Comparison of ENCODE assay signal across 8 cellular contexts in genomic region chr5:170420809-170421412, GRCh38. TPM values are rescaled to one million over a fixed set of nuclear protein-coding genes. Genes with fewer than 3 reads are reported as not detected.
DNase-seq lines count a peak whose midpoint lies in the region; ATAC-seq and TF ChIP-seq lines count a peak whose summit lies in the region.

No MANE protein-coding gene starts in this region.

- H3K4me1 ChIP-seq in SJCRH30 (no peaks in the 10 kb centered on the region), parathyroid adenoma (no peaks in the 10 kb centered on the region)

- H3K27me3 ChIP-seq in SJCRH30 (no peaks in the 10 kb centered on the region; the same call in 1 of the 2 replicates), parathyroid adenoma (ENCODE audit: control insufficient read depth, insufficient read depth, low read length) (no peaks in the 10 kb centered on the region)

- H3K36me3 ChIP-seq in SJCRH30 (no peaks in the 10 kb centered on the region), parathyroid adenoma (ENCODE audit: control insufficient read depth, insufficient read depth, low read length) (no peaks in the 10 kb centered on the region)

- H2AFZ ChIP-seq in parathyroid adenoma = no peak overlapping the region

- H3K9ac ChIP-seq in parathyroid adenoma = no peak overlapping the region

- DNase-seq in Right ventricle myocardium inferior (ENCODE audit: missing footprints) = no peak
- no peak for DNase-seq in cardiac septum (ENCODE audit: low spot score)
- DNase-seq in SJCRH30 = peak; percentile 56 to 80
- peak; percentile 32 for DNase-seq in activated gamma-delta T cell treated with anti-CD3 and anti-CD28 coated beads, Interleukin-2, amount 50 U/mL, for 16 hours (ENCODE audit: low read depth)
- peak; percentile 67 for DNase-seq in germinal center (ENCODE audit: low spot score)

- peak; percentile 71 for ATAC-seq in Right ventricle myocardium inferior
- no peak for ATAC-seq in HG02571 (IDR thresholded peaks at IDR 0.05; ENCODE audit: unreplicated experiment)

- H3K27ac ChIP-seq in SJCRH30 = no peak overlapping the region
- H3K27ac ChIP-seq in parathyroid adenoma = no peak overlapping the region

- no peaks in the 10 kb centered on the region for H3K79me2 ChIP-seq in parathyroid adenoma

- no peaks in the 10 kb centered on the region for H3K9me3 ChIP-seq in SJCRH30 (replicated peaks)
- no peaks in the 10 kb centered on the region for H3K9me3 ChIP-seq in parathyroid adenoma (ENCODE audit: control insufficient read depth, low read length)

- intact Hi-C loops in Right ventricle myocardium inferior (cut with DNase I) = loop anchor here (1.0 to 10.0 kb wide), 3 partner anchors 56 to 316 kb away; partner anchors contain the start of gene FOXI1
- intact Hi-C loops in cardiac septum (cut with DNase I) = loop anchor here (2.0 kb wide), 1 partner anchor 194 kb away; no protein-coding TSS in a partner anchor

- TF ChIP-seq CTCF in LNCAP (IDR thresholded peaks at IDR 0.05) = peak; percentile 80
- TF ChIP-seq CTCF in parathyroid adenoma (IDR thresholded peaks at IDR 0.05) = peak; percentile 86

- H3K4me2 ChIP-seq in parathyroid adenoma (ENCODE audit: low read length) = no peak overlapping the region

- no peak overlapping the region for H3K4me3 ChIP-seq in SJCRH30
- no peak overlapping the region for H3K4me3 ChIP-seq in parathyroid adenoma (ENCODE audit: low read depth, low read length)

RNA-seq across cellular contexts. Expression of gene KCNMB1, which starts 31.7 kb away (rescaled TPM):
- total RNA-seq in Right ventricle myocardium inferior (0.76 TPM), cardiac septum (5.7 TPM)
- not detected in 2 replicates for total RNA-seq in SJCRH30 (2014; rRNA removed; shearing (Covaris generic))

Comparison
In these comparisons a context has a peak if more than half of its experiments do, and no peak if none do; other contexts are left out.
1. DNase-seq: peak in SJCRH30 (2 of 2), activated gamma-delta T cell treated with anti-CD3 and anti-CD28 coated beads, Interleukin-2, amount 50 U/mL, for 16 hours (single experiment) and germinal center (single experiment); none in Right ventricle myocardium inferior (single experiment) and cardiac septum (single experiment).